1 cellular context compared by ENCODE assay signal in the genomic region with DNA sequence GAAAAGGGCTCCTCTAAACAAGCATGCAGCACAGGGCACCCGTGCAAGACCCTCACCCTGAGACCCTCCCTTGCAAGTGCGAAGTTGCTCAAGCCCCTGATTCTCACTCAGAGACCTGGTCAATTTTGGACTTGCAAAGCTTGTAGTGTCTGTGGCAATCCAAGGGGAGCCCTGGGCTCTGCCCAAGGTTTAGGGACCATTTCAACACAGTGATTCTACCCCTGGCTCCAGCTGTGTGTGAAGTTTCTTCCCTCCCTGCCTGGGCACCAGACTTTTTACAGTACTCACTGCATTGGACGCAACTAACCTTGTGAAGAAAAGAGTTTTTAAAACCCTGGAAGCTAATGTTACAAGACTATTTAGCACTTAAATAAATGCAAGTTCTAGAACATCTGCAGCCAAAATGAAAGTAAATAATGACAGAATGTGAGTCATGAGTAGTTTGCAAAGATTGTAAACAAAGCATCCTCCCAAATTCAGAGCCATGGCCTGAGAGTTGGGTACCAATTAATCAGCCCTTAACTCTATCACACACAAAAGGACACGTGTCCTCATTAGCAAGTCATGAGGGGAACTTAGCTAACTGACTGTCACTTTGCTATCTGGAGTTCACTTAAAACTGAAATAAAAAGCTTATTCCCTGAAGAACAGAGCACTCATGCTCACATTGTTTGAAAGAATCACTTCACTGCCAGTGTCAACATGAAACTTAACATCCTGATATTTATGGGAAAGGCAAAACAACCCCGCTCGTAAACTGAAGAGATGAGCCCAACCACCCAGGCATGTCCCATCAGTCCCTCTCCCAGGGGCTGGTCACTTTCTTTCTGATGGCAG.
TF ChIP-seq lines count a peak whose summit lies in the region.

No MANE protein-coding gene starts in this region.

TF ChIP-seq in GM23338, 12 proteins besides CTCF, POLR2A, EP300 and RAD21 (continued from another document):
- TF ChIP-seq, protein P1, sequence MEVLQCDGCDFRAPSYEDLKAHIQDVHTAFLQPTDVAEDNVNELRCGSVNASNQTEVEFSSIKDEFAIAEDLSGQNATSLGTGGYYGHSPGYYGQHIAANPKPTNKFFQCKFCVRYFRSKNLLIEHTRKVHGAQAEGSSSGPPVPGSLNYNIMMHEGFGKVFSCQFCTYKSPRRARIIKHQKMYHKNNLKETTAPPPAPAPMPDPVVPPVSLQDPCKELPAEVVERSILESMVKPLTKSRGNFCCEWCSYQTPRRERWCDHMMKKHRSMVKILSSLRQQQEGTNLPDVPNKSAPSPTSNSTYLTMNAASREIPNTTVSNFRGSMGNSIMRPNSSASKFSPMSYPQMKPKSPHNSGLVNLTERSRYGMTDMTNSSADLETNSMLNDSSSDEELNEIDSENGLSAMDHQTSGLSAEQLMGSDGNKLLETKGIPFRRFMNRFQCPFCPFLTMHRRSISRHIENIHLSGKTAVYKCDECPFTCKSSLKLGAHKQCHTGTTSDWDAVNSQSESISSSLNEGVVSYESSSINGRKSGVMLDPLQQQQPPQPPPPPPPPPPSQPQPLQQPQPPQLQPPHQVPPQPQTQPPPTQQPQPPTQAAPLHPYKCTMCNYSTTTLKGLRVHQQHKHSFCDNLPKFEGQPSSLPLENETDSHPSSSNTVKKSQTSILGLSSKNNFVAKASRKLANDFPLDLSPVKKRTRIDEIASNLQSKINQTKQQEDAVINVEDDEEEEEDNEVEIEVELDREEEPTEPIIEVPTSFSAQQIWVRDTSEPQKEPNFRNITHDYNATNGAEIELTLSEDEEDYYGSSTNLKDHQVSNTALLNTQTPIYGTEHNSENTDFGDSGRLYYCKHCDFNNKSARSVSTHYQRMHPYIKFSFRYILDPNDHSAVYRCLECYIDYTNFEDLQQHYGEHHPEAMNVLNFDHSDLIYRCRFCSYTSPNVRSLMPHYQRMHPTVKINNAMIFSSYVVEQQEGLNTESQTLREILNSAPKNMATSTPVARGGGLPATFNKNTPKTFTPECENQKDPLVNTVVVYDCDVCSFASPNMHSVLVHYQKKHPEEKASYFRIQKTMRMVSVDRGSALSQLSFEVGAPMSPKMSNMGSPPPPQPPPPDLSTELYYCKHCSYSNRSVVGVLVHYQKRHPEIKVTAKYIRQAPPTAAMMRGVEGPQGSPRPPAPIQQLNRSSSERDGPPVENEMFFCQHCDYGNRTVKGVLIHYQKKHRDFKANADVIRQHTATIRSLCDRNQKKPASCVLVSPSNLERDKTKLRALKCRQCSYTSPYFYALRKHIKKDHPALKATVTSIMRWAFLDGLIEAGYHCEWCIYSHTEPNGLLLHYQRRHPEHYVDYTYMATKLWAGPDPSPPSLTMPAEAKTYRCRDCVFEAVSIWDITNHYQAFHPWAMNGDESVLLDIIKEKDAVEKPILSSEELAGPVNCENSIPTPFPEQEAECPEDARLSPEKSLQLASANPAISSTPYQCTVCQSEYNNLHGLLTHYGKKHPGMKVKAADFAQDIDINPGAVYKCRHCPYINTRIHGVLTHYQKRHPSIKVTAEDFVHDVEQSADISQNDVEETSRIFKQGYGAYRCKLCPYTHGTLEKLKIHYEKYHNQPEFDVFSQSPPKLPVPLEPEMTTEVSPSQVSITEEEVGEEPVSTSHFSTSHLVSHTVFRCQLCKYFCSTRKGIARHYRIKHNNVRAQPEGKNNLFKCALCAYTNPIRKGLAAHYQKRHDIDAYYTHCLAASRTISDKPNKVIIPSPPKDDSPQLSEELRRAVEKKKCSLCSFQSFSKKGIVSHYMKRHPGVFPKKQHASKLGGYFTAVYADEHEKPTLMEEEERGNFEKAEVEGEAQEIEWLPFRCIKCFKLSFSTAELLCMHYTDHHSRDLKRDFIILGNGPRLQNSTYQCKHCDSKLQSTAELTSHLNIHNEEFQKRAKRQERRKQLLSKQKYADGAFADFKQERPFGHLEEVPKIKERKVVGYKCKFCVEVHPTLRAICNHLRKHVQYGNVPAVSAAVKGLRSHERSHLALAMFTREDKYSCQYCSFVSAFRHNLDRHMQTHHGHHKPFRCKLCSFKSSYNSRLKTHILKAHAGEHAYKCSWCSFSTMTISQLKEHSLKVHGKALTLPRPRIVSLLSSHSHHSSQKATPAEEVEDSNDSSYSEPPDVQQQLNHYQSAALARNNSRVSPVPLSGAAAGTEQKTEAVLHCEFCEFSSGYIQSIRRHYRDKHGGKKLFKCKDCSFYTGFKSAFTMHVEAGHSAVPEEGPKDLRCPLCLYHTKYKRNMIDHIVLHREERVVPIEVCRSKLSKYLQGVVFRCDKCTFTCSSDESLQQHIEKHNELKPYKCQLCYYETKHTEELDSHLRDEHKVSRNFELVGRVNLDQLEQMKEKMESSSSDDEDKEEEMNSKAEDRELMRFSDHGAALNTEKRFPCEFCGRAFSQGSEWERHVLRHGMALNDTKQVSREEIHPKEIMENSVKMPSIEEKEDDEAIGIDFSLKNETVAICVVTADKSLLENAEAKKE (CRISPR knock-in tag; IDR thresholded peaks at IDR 0.05), result no peak
- no peak for TF ChIP-seq JUNB (IDR thresholded peaks at IDR 0.05; ENCODE audit: unreplicated experiment)
- TF ChIP-seq, protein P2, sequence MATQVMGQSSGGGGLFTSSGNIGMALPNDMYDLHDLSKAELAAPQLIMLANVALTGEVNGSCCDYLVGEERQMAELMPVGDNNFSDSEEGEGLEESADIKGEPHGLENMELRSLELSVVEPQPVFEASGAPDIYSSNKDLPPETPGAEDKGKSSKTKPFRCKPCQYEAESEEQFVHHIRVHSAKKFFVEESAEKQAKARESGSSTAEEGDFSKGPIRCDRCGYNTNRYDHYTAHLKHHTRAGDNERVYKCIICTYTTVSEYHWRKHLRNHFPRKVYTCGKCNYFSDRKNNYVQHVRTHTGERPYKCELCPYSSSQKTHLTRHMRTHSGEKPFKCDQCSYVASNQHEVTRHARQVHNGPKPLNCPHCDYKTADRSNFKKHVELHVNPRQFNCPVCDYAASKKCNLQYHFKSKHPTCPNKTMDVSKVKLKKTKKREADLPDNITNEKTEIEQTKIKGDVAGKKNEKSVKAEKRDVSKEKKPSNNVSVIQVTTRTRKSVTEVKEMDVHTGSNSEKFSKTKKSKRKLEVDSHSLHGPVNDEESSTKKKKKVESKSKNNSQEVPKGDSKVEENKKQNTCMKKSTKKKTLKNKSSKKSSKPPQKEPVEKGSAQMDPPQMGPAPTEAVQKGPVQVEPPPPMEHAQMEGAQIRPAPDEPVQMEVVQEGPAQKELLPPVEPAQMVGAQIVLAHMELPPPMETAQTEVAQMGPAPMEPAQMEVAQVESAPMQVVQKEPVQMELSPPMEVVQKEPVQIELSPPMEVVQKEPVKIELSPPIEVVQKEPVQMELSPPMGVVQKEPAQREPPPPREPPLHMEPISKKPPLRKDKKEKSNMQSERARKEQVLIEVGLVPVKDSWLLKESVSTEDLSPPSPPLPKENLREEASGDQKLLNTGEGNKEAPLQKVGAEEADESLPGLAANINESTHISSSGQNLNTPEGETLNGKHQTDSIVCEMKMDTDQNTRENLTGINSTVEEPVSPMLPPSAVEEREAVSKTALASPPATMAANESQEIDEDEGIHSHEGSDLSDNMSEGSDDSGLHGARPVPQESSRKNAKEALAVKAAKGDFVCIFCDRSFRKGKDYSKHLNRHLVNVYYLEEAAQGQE (IDR thresholded peaks at IDR 0.05; ENCODE audit: unreplicated experiment), result no peak
